In genomic region chr1:21260405-21261129, GRCh38 we compare ENCODE assay signal across 1 cellular context.
TF ChIP-seq lines count a peak whose summit lies in the region.

No MANE protein-coding gene starts in this region.

TF ChIP-seq in H1, 55 proteins besides CTCF, POLR2A, EP300 and RAD21:
- TF ChIP-seq SUZ12 (IDR thresholded peaks at IDR 0.05; ENCODE audit: low read length) (no peak), YY1 (IDR thresholded peaks at IDR 0.05; ENCODE audit: low read depth, low read length) (no peak), SIN3A (conservative IDR thresholded peaks at IDR 0.05 in 1 of 2, IDR thresholded peaks at IDR 0.05 in 1 of 2; ENCODE audit: low read depth in 1 of 2, low read length in 2 of 2) (no peak), EGR1 (IDR thresholded peaks at IDR 0.05; ENCODE audit: borderline replicate concordance, low read depth, low read length) (no peak)
